In the genomic region with DNA sequence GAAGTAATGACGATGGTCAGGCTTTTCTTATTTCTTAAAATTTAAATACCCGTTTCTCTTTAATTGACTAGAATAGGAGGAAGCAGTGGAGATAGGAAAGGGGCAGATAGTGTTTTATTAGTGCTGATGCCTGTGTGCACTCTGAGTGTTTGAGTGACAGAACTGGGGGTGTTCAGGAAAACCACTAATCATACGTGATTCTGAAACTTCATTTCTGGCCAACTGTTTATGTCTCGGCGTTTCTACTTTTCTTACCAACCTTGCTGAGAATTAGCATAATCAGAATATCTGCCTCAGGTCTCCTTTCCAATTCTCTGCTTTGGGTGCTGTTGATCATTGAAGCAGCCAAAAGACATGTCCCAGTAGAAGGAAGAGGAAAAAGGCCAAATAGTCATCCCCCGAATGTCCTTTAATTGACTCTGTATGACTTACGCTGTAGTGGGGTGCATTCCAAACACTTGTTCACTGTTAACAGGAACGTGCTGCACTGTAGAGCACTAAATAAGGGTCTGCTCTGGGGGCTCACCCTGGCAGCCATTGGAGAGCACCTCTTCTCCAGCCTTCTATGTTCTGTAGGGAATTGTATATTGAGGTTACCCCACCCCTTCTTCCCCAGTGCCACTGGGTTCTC, we compare ENCODE assay signal across 9 cellular contexts.
DNase-seq lines count a peak whose midpoint lies in the region; ATAC-seq and TF ChIP-seq lines count a peak whose summit lies in the region.
"Had no signal": no experiment of that assay in that cellular context is flagged by ENCODE, and none has a peak within 500 bp of the region (broad histone marks: within the 10 kb centered on the region; RNA-seq: fewer than 3 reads in every experiment).

No MANE protein-coding gene starts in this region.

- ATAC-seq in HG02798 (IDR thresholded peaks at IDR 0.05; ENCODE audit: poor library complexity, unreplicated experiment) = peak; percentile 66
- ATAC-seq in stimulated activated memory B cell treated with anti-CD40 and anti-IgM and Interleukin-4, amounts not matched to agents 10 μg/mL and 1 μg/mL and 100 μg/mL, for 72 hours = peak; percentile 72

- H3K4me3 Mint-ChIP-seq in activated CD4-positive, alpha-beta T cell treated with anti-CD3 and anti-CD28 coated beads, Interleukin-2, amount 10 ng/mL, durations not matched to agents 7 days and 5 days = peak overlapping the region; percentile 39
- peak overlapping the region; percentile 49 for H3K4me3 Mint-ChIP-seq in stimulated activated memory B cell treated with anti-CD40 and anti-IgM and Interleukin-4, amounts not matched to agents 10 μg/mL and 1 μg/mL and 100 μg/mL, for 72 hours

- peak overlapping the region; percentile 60; the same call in 1 of the 2 replicates for H3K27ac ChIP-seq in VCaP

- no peak for TF ChIP-seq CTCF in VCaP (conservative IDR thresholded peaks at IDR 0.05)

- peaks cover 67% of the 10 kb centered on the region for H3K4me1 Mint-ChIP-seq in activated CD4-positive, alpha-beta T cell treated with anti-CD3 and anti-CD28 coated beads, Interleukin-2, amount 10 ng/mL, durations not matched to agents 7 days and 5 days
- H3K4me1 Mint-ChIP-seq in stimulated activated memory B cell treated with anti-CD40 and anti-IgM and Interleukin-4, amounts not matched to agents 10 μg/mL and 1 μg/mL and 100 μg/mL, for 72 hours = peaks cover 57% of the 10 kb centered on the region

- H3K9me3 Mint-ChIP-seq in activated CD4-positive, alpha-beta T cell treated with anti-CD3 and anti-CD28 coated beads, Interleukin-2, amount 10 ng/mL, durations not matched to agents 7 days and 5 days = no peaks in the 10 kb centered on the region
- H3K9me3 Mint-ChIP-seq in stimulated activated memory B cell treated with anti-CD40 and anti-IgM and Interleukin-4, amounts not matched to agents 10 μg/mL and 1 μg/mL and 100 μg/mL, for 72 hours = no peaks in the 10 kb centered on the region

- H3K27me3 Mint-ChIP-seq in activated CD4-positive, alpha-beta T cell treated with anti-CD3 and anti-CD28 coated beads, Interleukin-2, amount 10 ng/mL, durations not matched to agents 7 days and 5 days = no peaks in the 10 kb centered on the region
- no peaks in the 10 kb centered on the region for H3K27me3 Mint-ChIP-seq in stimulated activated memory B cell treated with anti-CD40 and anti-IgM and Interleukin-4, amounts not matched to agents 10 μg/mL and 1 μg/mL and 100 μg/mL, for 72 hours

- POLR2A ChIA-PET in activated CD4-positive, alpha-beta T cell treated with anti-CD3 and anti-CD28 coated beads, Interleukin-2, amount 10 ng/mL, durations not matched to agents 7 days and 5 days (lab: Charles Lee) = no interaction called here

- peak overlapping the region; percentile 81 for H3K27ac Mint-ChIP-seq in activated CD4-positive, alpha-beta T cell treated with anti-CD3 and anti-CD28 coated beads, Interleukin-2, amount 10 ng/mL, durations not matched to agents 7 days and 5 days
- H3K27ac Mint-ChIP-seq in stimulated activated memory B cell treated with anti-CD40 and anti-IgM and Interleukin-4, amounts not matched to agents 10 μg/mL and 1 μg/mL and 100 μg/mL, for 72 hours = peak overlapping the region; percentile 34

- CTCF ChIA-PET in activated CD4-positive, alpha-beta T cell treated with anti-CD3 and anti-CD28 coated beads, Interleukin-2, amount 10 ng/mL, durations not matched to agents 7 days and 5 days (lab: Charles Lee) = interaction anchor here (0.6 to 1.4 kb wide), 3 partner anchors 13 to 34 kb away, joined by 3 to 4 read pairs (median 4); no protein-coding TSS in a partner anchor

- no peak for DNase-seq in activated CD4-positive, alpha-beta T cell treated with anti-CD3 and anti-CD28 coated beads, Interleukin-2, amount 10 ng/mL, durations not matched to agents 7 days and 5 days
- DNase-seq in activated CD4-positive, alpha-beta T cell treated with anti-CD3 and anti-CD28 coated beads for 48 hours = no peak
- DNase-seq in HuH-7 (ENCODE audit: low spot score) = no peak
- DNase-seq in ureter (ENCODE audit: low spot score) = no peak
- DNase-seq in T1000 (lab: John Stamatoyannopoulos, UW) = no peak
- DNase-seq: NCI-H226 had no signal

- peaks cover 11% of the 10 kb centered on the region for H3K36me3 Mint-ChIP-seq in activated CD4-positive, alpha-beta T cell treated with anti-CD3 and anti-CD28 coated beads, Interleukin-2, amount 10 ng/mL, durations not matched to agents 7 days and 5 days (ENCODE audit: low read depth)
- H3K36me3 Mint-ChIP-seq in stimulated activated memory B cell treated with anti-CD40 and anti-IgM and Interleukin-4, amounts not matched to agents 10 μg/mL and 1 μg/mL and 100 μg/mL, for 72 hours = no peaks in the 10 kb centered on the region
